9 cellular contexts compared by ENCODE assay signal in genomic region chr15:94582368-94582767, GRCh38.
A peak's percentile ranks its signal among the peaks of the same experiment; 100 is the strongest.
DNase-seq lines count a peak whose midpoint lies in the region; ATAC-seq, FAIRE-seq and TF ChIP-seq lines count a peak whose summit lies in the region.
"Had no signal": no experiment of that assay in that cellular context is flagged by ENCODE, and none has a peak within 500 bp of the region (broad histone marks: within the 10 kb centered on the region; RNA-seq: fewer than 3 reads in every experiment).

No MANE protein-coding gene starts in this region.

- CTCF ChIA-PET in HEK293T (lab: Yijun Ruan, JAX) (interaction anchor here (0.7 kb wide), 1 partner anchor 49 kb away, joined by 3 read pairs; no protein-coding TSS in a partner anchor), endothelial cell of umbilical vein (lab: Charles Lee) (interaction anchor here (0.6 to 5.8 kb wide), 33 partner anchors 10 to 1774 kb away, joined by 3 to 198 read pairs (median 4); partner anchors contain the start of gene NR2F2)

- dilution Hi-C loops in endothelial cell of umbilical vein (cut with MboI; ENCODE audit: extremely low pct_ligation_motif_present, low sequenced_read_pairs) = no loop called here

- H3K27ac Mint-ChIP-seq in progenitor cell of endocrine pancreas = no peak overlapping the region

- peak; percentile 75 to 80 for TF ChIP-seq CTCF in endothelial cell of umbilical vein (IDR thresholded peaks at IDR 0.05; ENCODE audit: extremely low read depth in 1 of 2, insufficient read depth in 1 of 2, low read depth in 1 of 2, low read length in 2 of 2)
- TF ChIP-seq CTCF in progenitor cell of endocrine pancreas (IDR thresholded peaks at IDR 0.05; ENCODE audit: unreplicated experiment) = peak; percentile 63

- no TSS peak for BruUV-seq in endothelial cell of umbilical vein (replicated peaks; lab: Mats Ljungman, UMichigan)

- H3K9me1 ChIP-seq in endothelial cell of umbilical vein (replicated peaks; ENCODE audit: control insufficient read depth, extremely low read depth, insufficient read depth, low read length) = no peaks in the 10 kb centered on the region

- no peak overlapping the region for H3K4me3 ChIP-seq in endothelial cell of umbilical vein (replicated peaks in 1 of 3; ENCODE audit: insufficient read depth in 1 of 3, low read depth in 1 of 3, low read length in 3 of 3)

- no peaks in the 10 kb centered on the region for H3K9me3 ChIP-seq in endothelial cell of umbilical vein (replicated peaks; ENCODE audit: control insufficient read depth, insufficient read depth, low read length)

- no peaks in the 10 kb centered on the region for H3K27me3 ChIP-seq in endothelial cell of umbilical vein (ENCODE audit: control insufficient read depth in 2 of 2, insufficient read depth in 2 of 2, low read length in 2 of 2)

- no peaks in the 10 kb centered on the region for H3K9me3 Mint-ChIP-seq in progenitor cell of endocrine pancreas (ENCODE audit: low read depth)

- no peaks in the 10 kb centered on the region for H4K20me1 ChIP-seq in endothelial cell of umbilical vein (replicated peaks; ENCODE audit: control insufficient read depth, extremely low read depth, insufficient read depth, low read length)

- intact Hi-C loops in endothelial cell of umbilical vein (cut with micrococcal nuclease) = loop anchor here (1.0 to 10.0 kb wide), 9 partner anchors 436 to 1745 kb away; no protein-coding TSS in a partner anchor

- no peak overlapping the region for H3K4me2 ChIP-seq in endothelial cell of umbilical vein (ENCODE audit: insufficient read depth, low read length)

- no peak overlapping the region for H3K27ac ChIP-seq in endothelial cell of umbilical vein (ENCODE audit: insufficient read depth, low read depth, low read length)

- H3K4me3 Mint-ChIP-seq in progenitor cell of endocrine pancreas (ENCODE audit: low read depth) = no peak overlapping the region
- H3K4me3 Mint-ChIP-seq: naive thymus-derived CD8-positive, alpha-beta T cell had no signal

- no peak for TF ChIP-seq POLR2A in endothelial cell of umbilical vein (IDR thresholded peaks at IDR 0.05; ENCODE audit: low read depth, low read length)

- no peak overlapping the region for H2AFZ ChIP-seq in endothelial cell of umbilical vein (ENCODE audit: low read depth, low read length)

- peaks cover 3% of the 10 kb centered on the region for H3K4me1 Mint-ChIP-seq in progenitor cell of endocrine pancreas (ENCODE audit: low read depth)

- DNase-seq in stimulated activated CD4-positive, alpha-beta T cell treated with anti-CD3 and anti-CD28 coated beads, Interleukin-15, amount 100 ng/mL, for 24 hours = peak; percentile 20
- no peak for DNase-seq in stimulated activated CD4-positive, alpha-beta T cell treated with anti-CD3 and anti-CD28 coated beads, Interleukin-12 subunit alpha, Interleukin-12 subunit beta, amount 100 ng/mL, for 4 hours
- DNase-seq in HEK293T (ENCODE audit: extremely low spot score) (peak; percentile 53), NCI-H748 (lab: John Stamatoyannopoulos, UW; ENCODE audit: unreplicated experiment) (peak; percentile 29), endothelial cell of umbilical vein (ENCODE audit: low read depth, low spot score) (peak; percentile 85), progenitor cell of endocrine pancreas (ENCODE audit: low spot score, unreplicated experiment) (peak; percentile 28), NCI-H1436 treated with DMSO at 0.1 percent for 48 hours (lab: John Stamatoyannopoulos, UW) (no peak)

- POLR2A ChIA-PET in HEK293T (lab: Yijun Ruan, JAX) (no interaction called here), endothelial cell of umbilical vein (lab: Charles Lee) (interaction anchor here (0.7 to 1.4 kb wide), 2 partner anchors 25 to 89 kb away, joined by 3 read pairs; no protein-coding TSS in a partner anchor)

- H3K9ac ChIP-seq in endothelial cell of umbilical vein (replicated peaks; ENCODE audit: extremely low read depth, insufficient read depth, low read length) = no peak overlapping the region

- no peak for ATAC-seq in HG02970 (IDR thresholded peaks at IDR 0.05; ENCODE audit: low FRiP score, unreplicated experiment)
- ATAC-seq: naive thymus-derived CD8-positive, alpha-beta T cell had no signal

- no peaks in the 10 kb centered on the region for H3K79me2 ChIP-seq in endothelial cell of umbilical vein (ENCODE audit: control insufficient read depth, insufficient read depth, low read length)

- H3K36me3 ChIP-seq in endothelial cell of umbilical vein (ENCODE audit: control insufficient read depth in 2 of 2, extremely low read depth in 1 of 2, insufficient read depth in 2 of 2, low read length in 2 of 2) = no peaks in the 10 kb centered on the region

- peaks cover 14% of the 10 kb centered on the region for H3K27me3 Mint-ChIP-seq in progenitor cell of endocrine pancreas

- peaks cover 25% of the 10 kb centered on the region for H3K4me1 ChIP-seq in endothelial cell of umbilical vein (ENCODE audit: control insufficient read depth, extremely low read depth, insufficient read depth, low read length)

- FAIRE-seq in endothelial cell of umbilical vein (lab: Jason Lieb, UNC) = peak; percentile 89

- no peaks in the 10 kb centered on the region for H3K36me3 Mint-ChIP-seq in progenitor cell of endocrine pancreas (ENCODE audit: insufficient read depth)
- H3K36me3 Mint-ChIP-seq: naive thymus-derived CD8-positive, alpha-beta T cell had no signal

TF ChIP-seq in HEK293T, 16 proteins besides CTCF, POLR2A, EP300 and RAD21:
- TF ChIP-seq PKNOX1 (IDR thresholded peaks at IDR 0.05) (no peak), FOXA1 (IDR thresholded peaks at IDR 0.05) (no peak), ZNF384 (IDR thresholded peaks at IDR 0.05) (no peak), SUZ12 (IDR thresholded peaks at IDR 0.05) (no peak), HDGF (IDR thresholded peaks at IDR 0.05; ENCODE audit: borderline replicate concordance) (no peak), LEF1 (IDR thresholded peaks at IDR 0.05; ENCODE audit: borderline replicate concordance) (no peak), ELF4 (IDR thresholded peaks at IDR 0.05) (no peak), FOXK2 (IDR thresholded peaks at IDR 0.05) (no peak), CTBP1 (IDR thresholded peaks at IDR 0.05; ENCODE audit: borderline replicate concordance) (no peak), BHLHE40 (IDR thresholded peaks at IDR 0.05; ENCODE audit: borderline replicate concordance) (no peak), L3MBTL2 (conservative IDR thresholded peaks at IDR 0.05) (no peak), FOXM1 (IDR thresholded peaks at IDR 0.05; ENCODE audit: borderline replicate concordance) (no peak), ARNT (IDR thresholded peaks at IDR 0.05) (no peak)
TF ChIP-seq in HEK293T: peak in this region for 0.

TF ChIP-seq in endothelial cell of umbilical vein, 7 proteins besides CTCF, POLR2A, EP300 and RAD21:
- TF ChIP-seq, protein P1, sequence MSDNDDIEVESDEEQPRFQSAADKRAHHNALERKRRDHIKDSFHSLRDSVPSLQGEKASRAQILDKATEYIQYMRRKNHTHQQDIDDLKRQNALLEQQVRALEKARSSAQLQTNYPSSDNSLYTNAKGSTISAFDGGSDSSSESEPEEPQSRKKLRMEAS (IDR thresholded peaks at IDR 0.05; ENCODE audit: insufficient read depth, insufficient read length) = no peak
- TF ChIP-seq POLR2AphosphoS5 (IDR thresholded peaks at IDR 0.05; ENCODE audit: insufficient read depth, low read depth, low read length) (no peak), EZH2 (IDR thresholded peaks at IDR 0.05; ENCODE audit: borderline replicate concordance, low read depth, low read length, severe bottlenecking) (no peak), FOS (IDR thresholded peaks at IDR 0.05; ENCODE audit: borderline replicate concordance, insufficient read depth, low read length) (no peak), GATA2 (IDR thresholded peaks at IDR 0.05; ENCODE audit: insufficient read depth, insufficient read length, low read depth, low read length) (no peak), JUN (IDR thresholded peaks at IDR 0.05; ENCODE audit: borderline replicate concordance, insufficient read depth, insufficient read length, low read depth) (no peak), MYC (IDR thresholded peaks at IDR 0.05; ENCODE audit: low read depth, low read length) (no peak)

Comparison
In these comparisons a context has a peak if more than half of its experiments do, and no peak if none do; other contexts are left out.
1. DNase-seq: peak in stimulated activated CD4-positive, alpha-beta T cell treated with anti-CD3 and anti-CD28 coated beads, Interleukin-15, amount 100 ng/mL, for 24 hours (single experiment), HEK293T (single experiment), NCI-H748 (single experiment), endothelial cell of umbilical vein (single experiment) and progenitor cell of endocrine pancreas (single experiment); none in stimulated activated CD4-positive, alpha-beta T cell treated with anti-CD3 and anti-CD28 coated beads, Interleukin-12 subunit alpha, Interleukin-12 subunit beta, amount 100 ng/mL, for 4 hours (single experiment) and NCI-H1436 treated with DMSO at 0.1 percent for 48 hours (single experiment).